8 cellular contexts compared by ENCODE assay signal in the genomic region with DNA sequence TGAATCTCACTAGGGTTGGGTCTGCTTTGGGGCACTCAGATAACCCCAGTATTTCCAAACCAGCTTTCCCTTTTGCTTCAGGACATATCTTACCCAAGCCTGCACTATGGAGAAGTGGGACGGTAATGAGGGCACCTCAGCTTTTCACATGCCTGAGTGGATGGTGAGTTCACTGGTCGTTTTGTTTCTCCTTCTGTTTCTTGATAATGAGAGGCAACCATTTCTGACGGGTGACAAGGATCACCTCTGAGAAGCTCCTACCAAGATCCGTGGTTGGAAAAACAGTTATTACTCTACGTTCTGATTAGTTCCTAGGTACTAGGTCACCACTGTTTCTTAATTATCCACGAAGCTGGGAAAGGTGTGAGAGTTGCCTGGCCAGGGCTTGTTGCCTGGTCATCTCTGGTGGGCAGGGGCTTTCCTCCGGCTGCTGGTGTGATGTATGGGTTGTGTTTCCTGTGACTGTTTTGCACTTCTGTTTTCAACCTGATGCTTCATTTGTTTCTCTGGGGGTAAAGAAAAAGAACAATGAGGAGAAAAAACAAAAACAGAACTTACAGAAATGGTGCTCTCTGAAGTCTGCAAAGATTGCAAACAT.
DNase-seq lines count a peak whose midpoint lies in the region; ATAC-seq, FAIRE-seq and TF ChIP-seq lines count a peak whose summit lies in the region.

No MANE protein-coding gene starts in this region.

- intact Hi-C loops in Caco-2 (cut with micrococcal nuclease; ENCODE audit: unreplicated experiment) (loop anchor here (10.0 kb wide), 1 partner anchor 456 kb away; no protein-coding TSS in a partner anchor), left colon (cut with DNase I, micrococcal nuclease) (loop anchor here in 1 of 2 donors (5.0 kb wide), 1 partner anchor 104 kb away; no protein-coding TSS in a partner anchor)

- POLR2A ChIA-PET in Caco-2 (lab: Charles Lee), result interaction anchor here (0.6 to 1.4 kb wide), 2 partner anchors 8 to 243 kb away, joined by 6 to 13 read pairs; no protein-coding TSS in a partner anchor

- BruUV-seq in Caco-2 (replicated peaks; lab: Mats Ljungman, UMichigan), result TSS peak; percentile 48

- DNase-seq in Caco-2 (no peak), GM20000 (ENCODE audit: low spot score) (peak; percentile 45), left colon (peak in 1 of 2 donors; percentile 17), SIG-M5 treated with dmso at 0.1 percent for 504 hours (lab: John Stamatoyannopoulos, UW; ENCODE audit: unreplicated experiment) (no peak), hippocampal formation (lab: John Stamatoyannopoulos, UW) (no peak), H54 (ENCODE audit: insufficient read length, low spot score) (no peak)

- no peaks in the 10 kb centered on the region for H3K36me3 Mint-ChIP-seq in Caco-2 (ENCODE audit: insufficient read depth, unreplicated experiment)

- H3K27me3 ChIP-seq in Caco-2 (replicated peaks; ENCODE audit: control insufficient read depth, insufficient read depth, low read length) (no peaks in the 10 kb centered on the region), HUES48 (ENCODE audit: control insufficient read depth, insufficient read depth, low read length) (no peaks in the 10 kb centered on the region)

- no peaks in the 10 kb centered on the region for H3K27me3 Mint-ChIP-seq in Caco-2 (ENCODE audit: insufficient read depth, unreplicated experiment)

- CTCF ChIA-PET in Caco-2 (lab: Charles Lee), result interaction anchor here (0.9 to 2.4 kb wide), 9 partner anchors 10 to 580 kb away, joined by 3 to 49 read pairs (median 6); partner anchors contain the start of gene STRIP2

- ATAC-seq in left colon (peak; percentile 13), SK-N-SH treated with all-trans-retinoic acid at 6 μM for 48 hours (no peak)

- H3K27ac ChIP-seq in HUES48 (ENCODE audit: low read depth, low read length), result peak overlapping the region; percentile 31

- FAIRE-seq in H54 (lab: Jason Lieb, UNC), result no peak

- H3K4me1 ChIP-seq in Caco-2 (no peaks in the 10 kb centered on the region), HUES48 (ENCODE audit: control insufficient read depth, insufficient read depth, low read length) (peaks cover 30% of the 10 kb centered on the region)

- no peaks in the 10 kb centered on the region for H3K36me3 ChIP-seq in Caco-2 (ENCODE audit: control insufficient read depth, insufficient read depth, low read length)
- H3K36me3 ChIP-seq in HUES48 (ENCODE audit: control insufficient read depth, insufficient read depth, low read length), result no peaks in the 10 kb centered on the region

- TF ChIP-seq POLR2A in H54 (IDR thresholded peaks at IDR 0.05; ENCODE audit: low read depth, low read length), result no peak

- H3K9ac ChIP-seq in HUES48 (ENCODE audit: low read depth, low read length), result no peak overlapping the region

- no peak overlapping the region for H3K4me3 Mint-ChIP-seq in Caco-2 (ENCODE audit: unreplicated experiment)

- no peak overlapping the region for H3K27ac Mint-ChIP-seq in Caco-2 (ENCODE audit: unreplicated experiment)

- H3K9me3 Mint-ChIP-seq in Caco-2 (ENCODE audit: unreplicated experiment), result no peaks in the 10 kb centered on the region

- H3K4me1 Mint-ChIP-seq in Caco-2 (ENCODE audit: low read depth, unreplicated experiment), result peaks cover 13% of the 10 kb centered on the region

- no peaks in the 10 kb centered on the region for H3K9me3 ChIP-seq in Caco-2
- no peaks in the 10 kb centered on the region for H3K9me3 ChIP-seq in HUES48 (ENCODE audit: control insufficient read depth, insufficient read depth, low read length)

- H3K4me3 ChIP-seq in Caco-2 (ENCODE audit: low read depth, low read length), result no peak overlapping the region
- H3K4me3 ChIP-seq in HUES48 (ENCODE audit: low read depth, low read length), result no peak overlapping the region

- TF ChIP-seq CTCF in Caco-2 (IDR thresholded peaks at IDR 0.05; ENCODE audit: insufficient read depth in 1 of 2, low read depth in 1 of 2, low read length in 1 of 2, severe bottlenecking in 1 of 2, unreplicated experiment in 1 of 2) (no peak), GM20000 (IDR thresholded peaks at IDR 0.05; ENCODE audit: extremely low read depth, missing control alignments) (no peak)

TF ChIP-seq in SK-N-SH treated with all-trans-retinoic acid at 6 μM for 48 hours, 23 proteins besides CTCF, POLR2A, EP300 and RAD21:
- TF ChIP-seq RARB (CRISPR knock-in tag; IDR thresholded peaks at IDR 0.05) (no peak), CSDC2 (CRISPR knock-in tag; IDR thresholded peaks at IDR 0.05) (no peak), BACH2 (CRISPR knock-in tag; IDR thresholded peaks at IDR 0.05; ENCODE audit: borderline replicate concordance) (no peak), SNAI2 (CRISPR knock-in tag; IDR thresholded peaks at IDR 0.05) (no peak), OSR1 (CRISPR knock-in tag; IDR thresholded peaks at IDR 0.05) (no peak)
